Comparison of ENCODE assay signal across 1 cellular context in the genomic region with DNA sequence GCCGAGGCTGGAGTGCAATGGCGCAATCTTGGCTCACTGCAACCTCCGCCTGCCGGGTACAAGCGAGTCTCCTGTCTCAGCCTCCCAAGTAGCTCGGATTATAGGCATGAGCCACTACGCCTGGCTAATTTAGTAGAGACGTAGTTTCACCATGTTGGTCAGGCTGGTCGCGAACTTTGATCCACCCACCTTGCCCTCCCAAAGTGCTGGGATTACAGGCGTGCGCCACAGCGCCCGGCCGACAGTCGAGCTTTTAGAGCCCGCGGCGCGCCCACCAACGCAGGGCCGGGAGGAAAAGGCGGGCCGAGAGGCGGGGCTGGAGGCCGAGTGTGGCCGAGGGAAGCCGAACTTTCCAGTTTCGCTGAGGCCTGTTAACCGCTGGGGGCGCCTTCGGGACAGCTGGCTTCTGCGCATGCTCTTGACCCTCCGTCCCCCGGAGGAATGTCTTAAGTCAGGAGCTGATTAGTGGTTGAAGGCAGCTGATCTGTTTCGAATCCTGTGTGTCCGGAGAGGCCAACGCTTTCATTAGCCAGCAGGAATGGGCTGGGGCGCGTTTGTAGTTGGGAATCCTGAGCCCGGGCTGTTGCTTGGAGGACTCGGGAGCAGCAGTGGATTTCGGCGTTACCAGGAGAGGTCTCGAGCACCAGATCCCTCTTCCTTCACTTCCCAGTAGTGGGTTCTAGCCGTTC.
TF ChIP-seq lines count a peak whose summit lies in the region.

No MANE protein-coding gene starts in this region.

TF ChIP-seq in K562, 482 proteins besides CTCF, POLR2A, EP300 and RAD21 (continued from another document and continues in another):
- TF ChIP-seq, protein P1, sequence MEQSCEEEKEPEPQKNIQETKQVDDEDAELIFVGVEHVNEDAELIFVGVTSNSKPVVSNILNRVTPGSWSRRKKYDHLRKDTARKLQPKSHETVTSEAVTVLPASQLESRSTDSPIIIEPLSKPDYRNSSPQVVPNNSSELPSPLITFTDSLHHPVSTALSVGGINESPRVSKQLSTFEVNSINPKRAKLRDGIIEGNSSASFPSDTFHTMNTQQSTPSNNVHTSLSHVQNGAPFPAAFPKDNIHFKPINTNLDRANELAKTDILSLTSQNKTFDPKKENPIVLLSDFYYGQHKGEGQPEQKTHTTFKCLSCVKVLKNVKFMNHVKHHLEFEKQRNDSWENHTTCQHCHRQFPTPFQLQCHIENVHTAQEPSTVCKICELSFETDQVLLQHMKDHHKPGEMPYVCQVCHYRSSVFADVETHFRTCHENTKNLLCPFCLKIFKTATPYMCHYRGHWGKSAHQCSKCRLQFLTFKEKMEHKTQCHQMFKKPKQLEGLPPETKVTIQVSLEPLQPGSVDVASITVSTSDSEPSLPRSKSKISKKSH (CRISPR knock-in tag; IDR thresholded peaks at IDR 0.05), result no peak
- TF ChIP-seq, protein P2, sequence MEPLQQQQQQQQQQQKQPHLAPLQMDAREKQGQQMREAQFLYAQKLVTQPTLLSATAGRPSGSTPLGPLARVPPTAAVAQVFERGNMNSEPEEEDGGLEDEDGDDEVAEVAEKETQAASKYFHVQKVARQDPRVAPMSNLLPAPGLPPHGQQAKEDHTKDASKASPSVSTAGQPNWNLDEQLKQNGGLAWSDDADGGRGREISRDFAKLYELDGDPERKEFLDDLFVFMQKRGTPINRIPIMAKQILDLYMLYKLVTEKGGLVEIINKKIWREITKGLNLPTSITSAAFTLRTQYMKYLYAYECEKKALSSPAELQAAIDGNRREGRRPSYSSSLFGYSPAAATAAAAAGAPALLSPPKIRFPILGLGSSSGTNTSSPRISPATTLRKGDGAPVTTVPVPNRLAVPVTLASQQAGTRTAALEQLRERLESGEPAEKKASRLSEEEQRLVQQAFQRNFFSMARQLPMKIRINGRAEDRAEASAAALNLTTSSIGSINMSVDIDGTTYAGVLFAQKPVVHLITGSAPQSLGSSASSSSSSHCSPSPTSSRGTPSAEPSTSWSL (CRISPR knock-in tag; IDR thresholded peaks at IDR 0.05; ENCODE audit: borderline replicate concordance), result no peak
- TF ChIP-seq ZNF79 (CRISPR knock-in tag; IDR thresholded peaks at IDR 0.05; ENCODE audit: low read depth) (no peak), ETV1 (tag; conservative IDR thresholded peaks at IDR 0.05; ENCODE audit: low read depth) (no peak; the same call in 1 of the 2 replicates), ZNF282 (CRISPR knock-in tag; IDR thresholded peaks at IDR 0.05) (no peak), CTBP1 (IDR thresholded peaks at IDR 0.05; ENCODE audit: borderline replicate concordance) (peak; percentile 64; the same call in 1 of the 2 replicates), NR2F6 (CRISPR knock-in tag; IDR thresholded peaks at IDR 0.05) (no peak), ZNF445 (CRISPR knock-in tag; IDR thresholded peaks at IDR 0.05; ENCODE audit: low read depth) (no peak), BRD4 (IDR thresholded peaks at IDR 0.05) (no peak), RCOR1 (IDR thresholded peaks at IDR 0.05; ENCODE audit: borderline replicate concordance in 1 of 2, low read depth in 2 of 2, low read length in 2 of 2) (peak in 1 of 2 experiments; percentile 34; a peak in 1 of 4 replicates), NCOA1 (IDR thresholded peaks at IDR 0.05; ENCODE audit: low read depth) (no peak), KHSRP (IDR thresholded peaks at IDR 0.05) (no peak), NFRKB (IDR thresholded peaks at IDR 0.05; ENCODE audit: low read depth) (0 out of 2 replicates have a peak, but pooled peaks have one; percentile 56), JUN (IDR thresholded peaks at IDR 0.05; ENCODE audit: borderline replicate concordance, low read depth, low read length) (peak; percentile 38; the same call in 1 of the 2 replicates), JUN (CRISPR knock-in tag; IDR thresholded peaks at IDR 0.05; ENCODE audit: borderline replicate concordance) (no peak), BCL6 (CRISPR knock-in tag; IDR thresholded peaks at IDR 0.05) (no peak), NR2C2 (CRISPR knock-in tag; IDR thresholded peaks at IDR 0.05) (peak; percentile 61; the same call in 1 of the 2 replicates), NR2C2 (tag; IDR thresholded peaks at IDR 0.05) (peak; percentile 96), ZNF354B (CRISPR knock-in tag; IDR thresholded peaks at IDR 0.05) (no peak), ZNF583 (CRISPR knock-in tag; IDR thresholded peaks at IDR 0.05) (no peak), ZFX (CRISPR knock-in tag; IDR thresholded peaks at IDR 0.05) (peak; percentile 86), HEY1 (CRISPR knock-in tag; IDR thresholded peaks at IDR 0.05; ENCODE audit: borderline replicate concordance) (no peak), TAL1 (IDR thresholded peaks at IDR 0.05) (no peak), ESRRA (IDR thresholded peaks at IDR 0.05; ENCODE audit: borderline replicate concordance, low read depth) (peak; percentile 61), SP1 (CRISPR knock-in tag; IDR thresholded peaks at IDR 0.05) (peak; percentile 29; the same call in 1 of the 2 replicates), ZNF764 (CRISPR knock-in tag; IDR thresholded peaks at IDR 0.05; ENCODE audit: low read depth) (no peak), CEBPG (CRISPR knock-in tag; IDR thresholded peaks at IDR 0.05) (peak; percentile 48; the same call in 1 of the 2 replicates), CEBPG (tag; conservative IDR thresholded peaks at IDR 0.05 in 1 of 2, IDR thresholded peaks at IDR 0.05 in 1 of 2) (peak; percentile 68 to 77), SIX5 (IDR thresholded peaks at IDR 0.05; ENCODE audit: borderline replicate concordance in 1 of 2, insufficient read depth in 1 of 2, low read depth in 1 of 2, low read length in 2 of 2) (no peak), FOXA3 (CRISPR knock-in tag; conservative IDR thresholded peaks at IDR 0.05 in 1 of 2, IDR thresholded peaks at IDR 0.05 in 1 of 2) (no peak), NFATC3 (IDR thresholded peaks at IDR 0.05) (peak; percentile 97), KDM2B (CRISPR knock-in tag; IDR thresholded peaks at IDR 0.05) (peak; percentile 56; the same call in 1 of the 2 replicates), ZNF75A (CRISPR knock-in tag; IDR thresholded peaks at IDR 0.05) (no peak), XRCC3 (IDR thresholded peaks at IDR 0.05) (no peak), ZNF778 (CRISPR knock-in tag; IDR thresholded peaks at IDR 0.05) (no peak), CBFA2T2 (conservative IDR thresholded peaks at IDR 0.05) (no peak), DPF2 (IDR thresholded peaks at IDR 0.05) (no peak), ETV6 (IDR thresholded peaks at IDR 0.05; ENCODE audit: borderline replicate concordance in 1 of 2, low read depth in 2 of 2, low read length in 1 of 2) (no peak), ETV6 (CRISPR knock-in tag; IDR thresholded peaks at IDR 0.05; ENCODE audit: borderline replicate concordance) (no peak), FOSL1 (tag; conservative IDR thresholded peaks at IDR 0.05) (no peak), RBM25 (IDR thresholded peaks at IDR 0.05; ENCODE audit: low read depth, low read length, severe bottlenecking) (no peak), ZNF3 (CRISPR knock-in tag; IDR thresholded peaks at IDR 0.05) (no peak), LEF1 (IDR thresholded peaks at IDR 0.05) (no peak)
- TF ChIP-seq, protein P3, sequence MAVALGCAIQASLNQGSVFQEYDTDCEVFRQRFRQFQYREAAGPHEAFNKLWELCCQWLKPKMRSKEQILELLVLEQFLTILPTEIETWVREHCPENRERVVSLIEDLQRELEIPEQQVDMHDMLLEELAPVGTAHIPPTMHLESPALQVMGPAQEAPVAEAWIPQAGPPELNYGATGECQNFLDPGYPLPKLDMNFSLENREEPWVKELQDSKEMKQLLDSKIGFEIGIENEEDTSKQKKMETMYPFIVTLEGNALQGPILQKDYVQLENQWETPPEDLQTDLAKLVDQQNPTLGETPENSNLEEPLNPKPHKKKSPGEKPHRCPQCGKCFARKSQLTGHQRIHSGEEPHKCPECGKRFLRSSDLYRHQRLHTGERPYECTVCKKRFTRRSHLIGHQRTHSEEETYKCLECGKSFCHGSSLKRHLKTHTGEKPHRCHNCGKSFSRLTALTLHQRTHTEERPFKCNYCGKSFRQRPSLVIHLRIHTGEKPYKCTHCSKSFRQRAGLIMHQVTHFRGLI (CRISPR knock-in tag; IDR thresholded peaks at IDR 0.05), result no peak
- TF ChIP-seq, protein P4, sequence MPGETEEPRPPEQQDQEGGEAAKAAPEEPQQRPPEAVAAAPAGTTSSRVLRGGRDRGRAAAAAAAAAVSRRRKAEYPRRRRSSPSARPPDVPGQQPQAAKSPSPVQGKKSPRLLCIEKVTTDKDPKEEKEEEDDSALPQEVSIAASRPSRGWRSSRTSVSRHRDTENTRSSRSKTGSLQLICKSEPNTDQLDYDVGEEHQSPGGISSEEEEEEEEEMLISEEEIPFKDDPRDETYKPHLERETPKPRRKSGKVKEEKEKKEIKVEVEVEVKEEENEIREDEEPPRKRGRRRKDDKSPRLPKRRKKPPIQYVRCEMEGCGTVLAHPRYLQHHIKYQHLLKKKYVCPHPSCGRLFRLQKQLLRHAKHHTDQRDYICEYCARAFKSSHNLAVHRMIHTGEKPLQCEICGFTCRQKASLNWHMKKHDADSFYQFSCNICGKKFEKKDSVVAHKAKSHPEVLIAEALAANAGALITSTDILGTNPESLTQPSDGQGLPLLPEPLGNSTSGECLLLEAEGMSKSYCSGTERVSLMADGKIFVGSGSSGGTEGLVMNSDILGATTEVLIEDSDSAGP (CRISPR knock-in tag; IDR thresholded peaks at IDR 0.05), result no peak
- TF ChIP-seq, protein P5, sequence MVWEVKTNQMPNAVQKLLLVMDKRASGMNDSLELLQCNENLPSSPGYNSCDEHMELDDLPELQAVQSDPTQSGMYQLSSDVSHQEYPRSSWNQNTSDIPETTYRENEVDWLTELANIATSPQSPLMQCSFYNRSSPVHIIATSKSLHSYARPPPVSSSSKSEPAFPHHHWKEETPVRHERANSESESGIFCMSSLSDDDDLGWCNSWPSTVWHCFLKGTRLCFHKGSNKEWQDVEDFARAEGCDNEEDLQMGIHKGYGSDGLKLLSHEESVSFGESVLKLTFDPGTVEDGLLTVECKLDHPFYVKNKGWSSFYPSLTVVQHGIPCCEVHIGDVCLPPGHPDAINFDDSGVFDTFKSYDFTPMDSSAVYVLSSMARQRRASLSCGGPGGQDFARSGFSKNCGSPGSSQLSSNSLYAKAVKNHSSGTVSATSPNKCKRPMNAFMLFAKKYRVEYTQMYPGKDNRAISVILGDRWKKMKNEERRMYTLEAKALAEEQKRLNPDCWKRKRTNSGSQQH (CRISPR knock-in tag; IDR thresholded peaks at IDR 0.05), result no peak
- TF ChIP-seq, protein P6, sequence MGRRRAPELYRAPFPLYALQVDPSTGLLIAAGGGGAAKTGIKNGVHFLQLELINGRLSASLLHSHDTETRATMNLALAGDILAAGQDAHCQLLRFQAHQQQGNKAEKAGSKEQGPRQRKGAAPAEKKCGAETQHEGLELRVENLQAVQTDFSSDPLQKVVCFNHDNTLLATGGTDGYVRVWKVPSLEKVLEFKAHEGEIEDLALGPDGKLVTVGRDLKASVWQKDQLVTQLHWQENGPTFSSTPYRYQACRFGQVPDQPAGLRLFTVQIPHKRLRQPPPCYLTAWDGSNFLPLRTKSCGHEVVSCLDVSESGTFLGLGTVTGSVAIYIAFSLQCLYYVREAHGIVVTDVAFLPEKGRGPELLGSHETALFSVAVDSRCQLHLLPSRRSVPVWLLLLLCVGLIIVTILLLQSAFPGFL (CRISPR knock-in tag; IDR thresholded peaks at IDR 0.05), result peak; percentile 86
- TF ChIP-seq, protein P7, sequence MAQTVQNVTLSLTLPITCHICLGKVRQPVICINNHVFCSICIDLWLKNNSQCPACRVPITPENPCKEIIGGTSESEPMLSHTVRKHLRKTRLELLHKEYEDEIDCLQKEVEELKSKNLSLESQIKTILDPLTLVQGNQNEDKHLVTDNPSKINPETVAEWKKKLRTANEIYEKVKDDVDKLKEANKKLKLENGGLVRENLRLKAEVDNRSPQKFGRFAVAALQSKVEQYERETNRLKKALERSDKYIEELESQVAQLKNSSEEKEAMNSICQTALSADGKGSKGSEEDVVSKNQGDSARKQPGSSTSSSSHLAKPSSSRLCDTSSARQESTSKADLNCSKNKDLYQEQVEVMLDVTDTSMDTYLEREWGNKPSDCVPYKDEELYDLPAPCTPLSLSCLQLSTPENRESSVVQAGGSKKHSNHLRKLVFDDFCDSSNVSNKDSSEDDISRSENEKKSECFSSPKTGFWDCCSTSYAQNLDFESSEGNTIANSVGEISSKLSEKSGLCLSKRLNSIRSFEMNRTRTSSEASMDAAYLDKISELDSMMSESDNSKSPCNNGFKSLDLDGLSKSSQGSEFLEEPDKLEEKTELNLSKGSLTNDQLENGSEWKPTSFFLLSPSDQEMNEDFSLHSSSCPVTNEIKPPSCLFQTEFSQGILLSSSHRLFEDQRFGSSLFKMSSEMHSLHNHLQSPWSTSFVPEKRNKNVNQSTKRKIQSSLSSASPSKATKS (CRISPR knock-in tag; IDR thresholded peaks at IDR 0.05), result no peak
- TF ChIP-seq, protein P8, sequence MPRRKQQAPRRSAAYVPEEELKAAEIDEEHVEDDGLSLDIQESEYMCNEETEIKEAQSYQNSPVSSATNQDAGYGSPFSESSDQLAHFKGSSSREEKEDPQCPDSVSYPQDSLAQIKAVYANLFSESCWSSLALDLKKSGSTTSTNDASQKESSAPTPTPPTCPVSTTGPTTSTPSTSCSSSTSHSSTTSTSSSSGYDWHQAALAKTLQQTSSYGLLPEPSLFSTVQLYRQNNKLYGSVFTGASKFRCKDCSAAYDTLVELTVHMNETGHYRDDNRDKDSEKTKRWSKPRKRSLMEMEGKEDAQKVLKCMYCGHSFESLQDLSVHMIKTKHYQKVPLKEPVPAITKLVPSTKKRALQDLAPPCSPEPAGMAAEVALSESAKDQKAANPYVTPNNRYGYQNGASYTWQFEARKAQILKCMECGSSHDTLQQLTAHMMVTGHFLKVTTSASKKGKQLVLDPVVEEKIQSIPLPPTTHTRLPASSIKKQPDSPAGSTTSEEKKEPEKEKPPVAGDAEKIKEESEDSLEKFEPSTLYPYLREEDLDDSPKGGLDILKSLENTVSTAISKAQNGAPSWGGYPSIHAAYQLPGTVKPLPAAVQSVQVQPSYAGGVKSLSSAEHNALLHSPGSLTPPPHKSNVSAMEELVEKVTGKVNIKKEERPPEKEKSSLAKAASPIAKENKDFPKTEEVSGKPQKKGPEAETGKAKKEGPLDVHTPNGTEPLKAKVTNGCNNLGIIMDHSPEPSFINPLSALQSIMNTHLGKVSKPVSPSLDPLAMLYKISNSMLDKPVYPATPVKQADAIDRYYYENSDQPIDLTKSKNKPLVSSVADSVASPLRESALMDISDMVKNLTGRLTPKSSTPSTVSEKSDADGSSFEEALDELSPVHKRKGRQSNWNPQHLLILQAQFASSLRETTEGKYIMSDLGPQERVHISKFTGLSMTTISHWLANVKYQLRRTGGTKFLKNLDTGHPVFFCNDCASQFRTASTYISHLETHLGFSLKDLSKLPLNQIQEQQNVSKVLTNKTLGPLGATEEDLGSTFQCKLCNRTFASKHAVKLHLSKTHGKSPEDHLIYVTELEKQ (CRISPR knock-in tag; IDR thresholded peaks at IDR 0.05), result no peak
- TF ChIP-seq, protein P9, sequence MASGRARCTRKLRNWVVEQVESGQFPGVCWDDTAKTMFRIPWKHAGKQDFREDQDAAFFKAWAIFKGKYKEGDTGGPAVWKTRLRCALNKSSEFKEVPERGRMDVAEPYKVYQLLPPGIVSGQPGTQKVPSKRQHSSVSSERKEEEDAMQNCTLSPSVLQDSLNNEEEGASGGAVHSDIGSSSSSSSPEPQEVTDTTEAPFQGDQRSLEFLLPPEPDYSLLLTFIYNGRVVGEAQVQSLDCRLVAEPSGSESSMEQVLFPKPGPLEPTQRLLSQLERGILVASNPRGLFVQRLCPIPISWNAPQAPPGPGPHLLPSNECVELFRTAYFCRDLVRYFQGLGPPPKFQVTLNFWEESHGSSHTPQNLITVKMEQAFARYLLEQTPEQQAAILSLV (tag; IDR thresholded peaks at IDR 0.05), result no peak
